In genomic region chr10:73664156-73665040, GRCh38 we compare ENCODE assay signal across 13 cellular contexts. TPM values are rescaled to one million over a fixed set of nuclear protein-coding genes. Genes with fewer than 3 reads are reported as not detected.
"Had no signal": no experiment of that assay in that cellular context is flagged by ENCODE, and none has a peak within 500 bp of the region (broad histone marks: within the 10 kb centered on the region; RNA-seq: fewer than 3 reads in every experiment).

No MANE protein-coding gene starts in this region.

RNA-seq across cellular contexts. Expression of gene SYNPO2L, which starts 8.6 kb away (rescaled TPM):
- total RNA-seq: endothelial cell of umbilical vein, hepatocyte, kidney epithelial cell, left colon, natural killer cell, occipital lobe, pulmonary artery endothelial cell, sciatic nerve, thoracic aorta, tibial nerve had no signal
- polyA plus RNA-seq: endothelial cell of umbilical vein, hepatocyte, neural cell had no signal

RNA-seq across cellular contexts. Expression of gene MYOZ1, which starts 23.1 kb away (rescaled TPM):
- total RNA-seq: colonic mucosa, endothelial cell of umbilical vein, gastroesophageal sphincter, left colon, natural killer cell, pulmonary artery endothelial cell had no signal
- polyA plus RNA-seq: endothelial cell of umbilical vein had no signal
